40 cellular contexts compared by ENCODE assay signal in genomic region chrX:41857670-41858069, GRCh38.
"Had no signal": no experiment of that assay in that cellular context is flagged by ENCODE, and none has a peak within 500 bp of the region (broad histone marks: within the 10 kb centered on the region; RNA-seq: fewer than 3 reads in every experiment).

No MANE protein-coding gene starts in this region.

- ATAC-seq: activated CD8-positive, alpha-beta memory T cell treated with anti-CD3 and anti-CD28 coated beads, Interleukin-2, amount 10 ng/mL, durations not matched to agents 7 days and 5 days; activated T-cell treated with anti-CD3 and anti-CD28 coated beads, Interleukin-2, amount 50 U/mL, for 72 hours; activated T-helper 17 cell treated with anti-CD3 and anti-CD28 coated beads, Interleukin-2, amount 50 U/mL, for 72 hours; PC-3; Right ventricle myocardium inferior; SK-N-SH treated with all-trans-retinoic acid at 6 μM for 48 hours; T-cell had no signal

- H3K9me3 ChIP-seq: MG63, Peyer's patch had no signal

- H3K4me3 ChIP-seq: cardiac muscle cell, MG63, Peyer's patch had no signal

- H3K4me3 Mint-ChIP-seq: activated CD4-positive, alpha-beta memory T cell treated with anti-CD3 and anti-CD28 coated beads, Interleukin-2, amount 10 ng/mL, durations not matched to agents 7 days and 5 days; activated CD8-positive, alpha-beta memory T cell treated with anti-CD3 and anti-CD28 coated beads, Interleukin-2, amount 10 ng/mL, durations not matched to agents 7 days and 5 days; activated naive CD8-positive, alpha-beta T cell treated with anti-CD3 and anti-CD28 coated beads for 36 hours; activated T-cell treated with anti-CD3 and anti-CD28 coated beads, Interleukin-2, amount 50 U/mL, for 72 hours; activated T-helper 17 cell treated with anti-CD3 and anti-CD28 coated beads, Interleukin-2, amount 50 U/mL, for 72 hours; T-cell had no signal

- H3K9me3 Mint-ChIP-seq: activated CD4-positive, alpha-beta memory T cell treated with anti-CD3 and anti-CD28 coated beads, Interleukin-2, amount 10 ng/mL, durations not matched to agents 7 days and 5 days; activated T-cell treated with anti-CD3 and anti-CD28 coated beads, Interleukin-2, amount 50 U/mL, for 72 hours; activated T-helper 17 cell treated with anti-CD3 and anti-CD28 coated beads, Interleukin-2, amount 50 U/mL, for 72 hours; T-cell had no signal

- H3K27me3 Mint-ChIP-seq: activated CD4-positive, alpha-beta memory T cell treated with anti-CD3 and anti-CD28 coated beads, Interleukin-2, amount 10 ng/mL, durations not matched to agents 7 days and 5 days; activated CD8-positive, alpha-beta memory T cell treated with anti-CD3 and anti-CD28 coated beads, Interleukin-2, amount 10 ng/mL, durations not matched to agents 7 days and 5 days; activated naive CD8-positive, alpha-beta T cell treated with anti-CD3 and anti-CD28 coated beads for 36 hours; activated T-helper 17 cell treated with anti-CD3 and anti-CD28 coated beads, Interleukin-2, amount 50 U/mL, for 72 hours had no signal

- DNase-seq: activated CD4-positive, alpha-beta memory T cell treated with anti-CD3 and anti-CD28 coated beads, Interleukin-2, amount 10 ng/mL, durations not matched to agents 7 days and 5 days; activated CD4-positive, alpha-beta T cell treated with anti-CD3 and anti-CD28 coated beads for 1 hour; activated CD4-positive, alpha-beta T cell treated with anti-CD3 and anti-CD28 coated beads for 48 hours; activated CD4-positive, CD25-positive, alpha-beta regulatory T cell; activated CD8-positive, alpha-beta memory T cell treated with anti-CD3 and anti-CD28 coated beads for 24 hours; activated CD8-positive, alpha-beta memory T cell treated with anti-CD3 and anti-CD28 coated beads, Interleukin-2, amount 10 ng/mL, durations not matched to agents 7 days and 5 days; activated CD8-positive, alpha-beta memory T cell treated with anti-CD3 and anti-CD28 coated beads, Interleukin-2, amount 50 U/mL, for 48 hours; activated effector memory CD4-positive, alpha-beta T cell treated with anti-CD3 and anti-CD28 coated beads, Interleukin-2, amount 50 U/mL, for 16 hours; activated naive CD4-positive, alpha-beta T cell; activated naive CD4-positive, alpha-beta T cell treated with anti-CD3 and anti-CD28 coated beads, Interleukin-2, amount 50 U/mL, for 16 hours; activated naive CD8-positive, alpha-beta T cell treated with anti-CD3 and anti-CD28 coated beads for 36 hours; activated T-cell treated with anti-CD3 and anti-CD28 coated beads, Interleukin-2, amount 50 U/mL, for 72 hours; amniotic stem cell; aorta; Kasumi-1; KG1; MG63; NCI-H1048; NCI-H1105 treated with DMSO at 0.1 percent for 48 hours; NCI-H1436; NCI-H1694; NCI-H1930; NCI-H2081 treated with DMSO at 0.1 percent for 48 hours; NCI-H226; NCI-H446 treated with DMSO at 0.1 percent for 48 hours; NCI-H524; NCI-H69; NK-92 treated with Interleukin-12 subunit alpha and Interleukin-12 subunit beta, amount 100 ng/mL, for 24 hours; PC-3; Peyer's patch; SIG-M5; T-cell; T-helper 2 cell; T-helper 9 cell had no signal

- H3K4me1 ChIP-seq: Peyer's patch had no signal

- H3K27ac Mint-ChIP-seq: activated CD4-positive, alpha-beta memory T cell treated with anti-CD3 and anti-CD28 coated beads, Interleukin-2, amount 10 ng/mL, durations not matched to agents 7 days and 5 days; activated CD8-positive, alpha-beta memory T cell treated with anti-CD3 and anti-CD28 coated beads, Interleukin-2, amount 10 ng/mL, durations not matched to agents 7 days and 5 days; activated naive CD8-positive, alpha-beta T cell treated with anti-CD3 and anti-CD28 coated beads for 36 hours; activated T-helper 17 cell treated with anti-CD3 and anti-CD28 coated beads, Interleukin-2, amount 50 U/mL, for 72 hours; T-cell had no signal

- H3K36me3 ChIP-seq: cardiac muscle cell, MG63, Peyer's patch had no signal

- H3K27ac ChIP-seq: Peyer's patch, RWPE1, VCaP had no signal

- H3K27me3 ChIP-seq: cardiac muscle cell, MG63, Peyer's patch had no signal
